16 cellular contexts compared by ENCODE assay signal in the genomic region with DNA sequence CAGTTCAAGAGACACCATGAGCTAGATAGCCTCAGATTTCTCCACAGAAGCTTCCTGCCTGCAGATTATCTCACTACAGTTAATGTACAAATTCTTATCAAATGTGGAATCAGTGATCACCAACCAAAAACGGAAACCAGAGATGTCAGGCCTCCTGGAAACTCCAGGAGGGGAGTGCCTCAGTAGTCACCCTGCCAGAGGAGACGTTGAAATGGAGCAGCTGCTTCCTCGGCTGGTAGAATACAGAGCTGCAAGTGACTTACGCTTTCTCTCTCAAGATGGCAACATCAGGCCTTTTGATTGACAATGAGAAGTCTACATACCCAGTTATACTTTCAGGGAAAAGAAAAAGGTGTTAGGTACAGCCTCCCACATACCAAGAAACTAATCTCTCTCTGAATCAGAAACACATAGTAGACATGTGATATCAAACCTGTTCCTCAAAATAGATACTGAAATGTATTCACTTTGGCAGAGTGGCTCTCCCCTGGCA. TPM values are rescaled to one million over a fixed set of nuclear protein-coding genes. Genes with fewer than 3 reads are reported as not detected.
DNase-seq lines count a peak whose midpoint lies in the region; ATAC-seq and TF ChIP-seq lines count a peak whose summit lies in the region.
"Had no signal": no experiment of that assay in that cellular context is flagged by ENCODE, and none has a peak within 500 bp of the region (broad histone marks: within the 10 kb centered on the region; RNA-seq: fewer than 3 reads in every experiment).

No MANE protein-coding gene starts in this region.

- no peak for TF ChIP-seq POLR2A in esophagus muscularis mucosa (IDR thresholded peaks at IDR 0.05; ENCODE audit: low read depth)

- ATAC-seq in stimulated activated naive CD8-positive, alpha-beta T cell treated with anti-CD3 and anti-CD28 coated beads, Interleukin-15, Interleukin-2, amounts not matched to agents 100 U/mL and 50 U/mL, for 24 hours = peak; percentile 90
- ATAC-seq in HG03571 (IDR thresholded peaks at IDR 0.05; ENCODE audit: unreplicated experiment) = no peak
- ATAC-seq: A549 had no signal

- H3K36me3 Mint-ChIP-seq in activated CD4-positive, alpha-beta memory T cell treated with anti-CD3 and anti-CD28 coated beads for 36 hours = peaks cover 50% of the 10 kb centered on the region

- no peaks in the 10 kb centered on the region for H3K9me3 ChIP-seq in esophagus muscularis mucosa
- H3K9me3 ChIP-seq: A549, ascending aorta had no signal

- TF ChIP-seq CTCF in esophagus muscularis mucosa (IDR thresholded peaks at IDR 0.05) = no peak

- peak overlapping the region; percentile 9 for H3K4me3 Mint-ChIP-seq in activated CD4-positive, alpha-beta memory T cell treated with anti-CD3 and anti-CD28 coated beads for 36 hours

- H3K27ac ChIP-seq in esophagus muscularis mucosa (replicated peaks in 1 of 4) = peak overlapping the region in 2 of 4 donors; percentile 20 to 40
- H3K27ac ChIP-seq: A549, ascending aorta had no signal

- no peaks in the 10 kb centered on the region for H3K9me3 Mint-ChIP-seq in activated CD4-positive, alpha-beta memory T cell treated with anti-CD3 and anti-CD28 coated beads for 36 hours

- CTCF ChIA-PET in activated CD4-positive, alpha-beta memory T cell treated with anti-CD3 and anti-CD28 coated beads for 36 hours (lab: Charles Lee) = interaction anchor here (1.0 to 2.1 kb wide), 4 partner anchors 9 to 122 kb away, joined by 3 to 18 read pairs (median 5); no protein-coding TSS in a partner anchor

- H3K4me3 ChIP-seq in esophagus muscularis mucosa = no peak overlapping the region
- H3K4me3 ChIP-seq: A549, ascending aorta had no signal

- H3K27ac Mint-ChIP-seq in activated CD4-positive, alpha-beta memory T cell treated with anti-CD3 and anti-CD28 coated beads for 36 hours = peak overlapping the region; percentile 68

- 41% methylated on average over 2 of the region's 4 CpGs for WGBS in esophagus muscularis mucosa

- POLR2A ChIA-PET in activated CD4-positive, alpha-beta memory T cell treated with anti-CD3 and anti-CD28 coated beads for 36 hours (lab: Charles Lee) = interaction anchor here (1.4 kb wide), 1 partner anchor 78 kb away, joined by 3 read pairs; no protein-coding TSS in a partner anchor

- no peaks in the 10 kb centered on the region for H3K27me3 Mint-ChIP-seq in activated CD4-positive, alpha-beta memory T cell treated with anti-CD3 and anti-CD28 coated beads for 36 hours

- peak; percentile 18 to 31 for DNase-seq in activated CD4-positive, alpha-beta T cell treated with anti-CD3 and anti-CD28 coated beads for 4 hours
- no peak for DNase-seq in activated CD4-positive, alpha-beta T cell treated with anti-CD3 and anti-CD28 coated beads, Interleukin-2, amount 50 U/mL, for 1 hour
- peak; percentile 70 for DNase-seq in activated CD4-positive, alpha-beta memory T cell treated with anti-CD3 and anti-CD28 coated beads for 36 hours
- DNase-seq in esophagus muscularis mucosa (ENCODE audit: extremely low spot score) (peak; percentile 79), NCI-H1105 (lab: John Stamatoyannopoulos, UW) (no peak)
- peak; percentile 35 for DNase-seq in stimulated activated naive CD8-positive, alpha-beta T cell treated with anti-CD3 and anti-CD28 coated beads, Interleukin-15, Interleukin-2, amounts not matched to agents 100 U/mL and 50 U/mL, for 24 hours
- DNase-seq in NK-92 treated with Interleukin-12 subunit alpha and Interleukin-12 subunit beta, amount 100 ng/mL, for 24 hours (lab: John Stamatoyannopoulos, UW) = no peak
- DNase-seq: activated CD4-positive, CD25-positive, alpha-beta regulatory T cell; DMS 273 treated with DMSO at 0.1 percent for 48 hours; GOT3; NCI-H1417 treated with DMSO at 0.1 percent for 48 hours; retina; trophoblast cell had no signal

- H3K27me3 ChIP-seq in esophagus muscularis mucosa = no peaks in the 10 kb centered on the region
- H3K27me3 ChIP-seq: ascending aorta had no signal

- peaks cover 23% of the 10 kb centered on the region for H3K4me1 Mint-ChIP-seq in activated CD4-positive, alpha-beta memory T cell treated with anti-CD3 and anti-CD28 coated beads for 36 hours (ENCODE audit: low read depth)

- H3K36me3 ChIP-seq in esophagus muscularis mucosa = peaks cover 32 to 100% (median 84%) of the 10 kb centered on the region in 4 donors

- H3K4me1 ChIP-seq in esophagus muscularis mucosa = peaks cover 0 to 27% (median 16%) of the 10 kb centered on the region in 4 donors
- H3K4me1 ChIP-seq: ascending aorta had no signal

- intact Hi-C loops in activated CD4-positive, alpha-beta memory T cell treated with anti-CD3 and anti-CD28 coated beads for 36 hours (cut with micrococcal nuclease) = loop anchor here (1.0 to 2.0 kb wide), 2 partner anchors 18 to 73 kb away; no protein-coding TSS in a partner anchor
- intact Hi-C loops in esophagus muscularis mucosa (cut with DNase I) = no loop called here

- TF ChIP-seq EP300 in esophagus muscularis mucosa (IDR thresholded peaks at IDR 0.05) = no peak

RNA-seq across cellular contexts. Expression of a gene that starts 52.2 kb away (rescaled TPM):
- 10 to 100 TPM; 11.6 to 12.5 TPM for total RNA-seq in activated CD4-positive, alpha-beta memory T cell treated with anti-CD3 and anti-CD28 coated beads for 36 hours
- 10 to 100 TPM in 3 of 4 donors, 1 to 10 TPM in 1; 6.5 to 21.5 (median 17.5) TPM for total RNA-seq in esophagus muscularis mucosa

Comparison
In these comparisons a context has a peak if more than half of its experiments do, and no peak if none do; other contexts are left out.
1. DNase-seq: peak in activated CD4-positive, alpha-beta T cell treated with anti-CD3 and anti-CD28 coated beads for 4 hours (2 of 2), activated CD4-positive, alpha-beta memory T cell treated with anti-CD3 and anti-CD28 coated beads for 36 hours (single experiment), esophagus muscularis mucosa (single experiment) and stimulated activated naive CD8-positive, alpha-beta T cell treated with anti-CD3 and anti-CD28 coated beads, Interleukin-15, Interleukin-2, amounts not matched to agents 100 U/mL and 50 U/mL, for 24 hours (single experiment); none in activated CD4-positive, alpha-beta T cell treated with anti-CD3 and anti-CD28 coated beads, Interleukin-2, amount 50 U/mL, for 1 hour (single experiment), NCI-H1105 (single experiment) and NK-92 treated with Interleukin-12 subunit alpha and Interleukin-12 subunit beta, amount 100 ng/mL, for 24 hours (single experiment).